9 cellular contexts compared by ENCODE assay signal in the genomic region with DNA sequence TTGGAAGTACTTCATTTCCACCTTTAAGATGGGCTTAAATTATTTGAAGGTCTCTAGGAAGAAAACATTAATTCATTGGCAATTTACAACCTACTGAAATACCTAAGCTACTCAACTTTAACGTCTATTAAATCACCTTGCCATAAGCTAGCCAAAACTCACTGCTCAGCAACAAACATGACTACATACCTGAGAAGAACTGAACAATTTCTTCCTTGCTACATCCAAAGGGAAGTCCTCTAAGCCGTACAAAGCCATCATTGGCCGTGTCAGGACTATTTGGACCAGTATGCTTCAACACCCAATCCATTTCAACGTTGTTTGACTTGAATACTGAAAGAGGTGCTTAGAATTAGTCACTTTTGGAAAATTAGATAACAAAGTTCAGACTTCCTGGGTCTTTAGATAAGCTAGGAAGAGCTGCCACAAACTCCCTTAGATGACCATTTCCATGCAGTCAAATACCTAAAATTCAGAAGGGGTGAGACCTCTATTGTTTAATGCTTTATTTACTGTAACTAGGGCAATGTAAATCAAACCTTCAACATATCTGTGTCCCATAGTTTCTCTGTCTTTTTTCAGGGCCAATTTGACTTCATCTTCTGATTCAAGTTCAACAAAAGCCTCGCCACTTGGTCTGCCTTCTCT. TPM values are rescaled to one million over a fixed set of nuclear protein-coding genes. Genes with fewer than 3 reads are reported as not detected.
A peak's percentile ranks its signal among the peaks of the same experiment; 100 is the strongest.
DNase-seq lines count a peak whose midpoint lies in the region; ATAC-seq, FAIRE-seq and TF ChIP-seq lines count a peak whose summit lies in the region.
"Had no signal": no experiment of that assay in that cellular context is flagged by ENCODE, and none has a peak within 500 bp of the region (broad histone marks: within the 10 kb centered on the region; RNA-seq: fewer than 3 reads in every experiment).

No MANE protein-coding gene starts in this region.

- 0 out of 2 replicates have a peak, but pooled peaks have one; percentile 8 for TF ChIP-seq POLR2A in K562 (conservative IDR thresholded peaks at IDR 0.05)

- no peaks in the 10 kb centered on the region for H3K27me3 Mint-ChIP-seq in stimulated activated naive CD8-positive, alpha-beta T cell treated with anti-CD3 and anti-CD28 coated beads, Interleukin-15, Interleukin-2, amounts not matched to agents 100 ng/mL and 50 ng/mL, for 24 hours

- FAIRE-seq in K562 (lab: Jason Lieb, UNC), result peak; percentile 65

- no TSS peak for BruUV-seq in K562 (replicated peaks; lab: Mats Ljungman, UMichigan)

- H3K4ac ChIP-seq in mesendoderm (ENCODE audit: low read depth, low read length), result no peak overlapping the region

- peaks cover 77% of the 10 kb centered on the region for H3K36me3 Mint-ChIP-seq in stimulated activated naive CD8-positive, alpha-beta T cell treated with anti-CD3 and anti-CD28 coated beads, Interleukin-15, Interleukin-2, amounts not matched to agents 100 ng/mL and 50 ng/mL, for 24 hours (ENCODE audit: low read depth)

- intact Hi-C loops in K562 (cut with micrococcal nuclease), result loop anchor here (5.0 kb wide), 2 partner anchors 69 to 201 kb away; partner anchors contain the start of genes RUFY1 and SQSTM1

- POLR2A ChIA-PET in K562 (lab: Yijun Ruan, JAX), result interaction anchor here (1.1 to 6.6 kb wide), 6 partner anchors 10 to 271 kb away, joined by 3 to 181 read pairs (median 5); partner anchors contain the start of gene CBY3

- H3K23ac ChIP-seq in mesendoderm (ENCODE audit: low read length), result no peak overlapping the region

- in situ Hi-C loops in K562 (cut with MboI), result no loop called here

- peak overlapping the region; percentile 86 for H3K27ac Mint-ChIP-seq in stimulated activated naive CD8-positive, alpha-beta T cell treated with anti-CD3 and anti-CD28 coated beads, Interleukin-15, Interleukin-2, amounts not matched to agents 100 ng/mL and 50 ng/mL, for 24 hours

- no peak for TF ChIP-seq CTCF in K562 (IDR thresholded peaks at IDR 0.05 in 2 of 3, conservative IDR thresholded peaks at IDR 0.05 in 1 of 3; ENCODE audit: insufficient read depth in 2 of 3, low read depth in 1 of 3, low read length in 3 of 3)

- H2BK15ac ChIP-seq in mesendoderm (replicated peaks; ENCODE audit: low read depth), result no peak overlapping the region

- H3K4me1 Mint-ChIP-seq in stimulated activated naive CD8-positive, alpha-beta T cell treated with anti-CD3 and anti-CD28 coated beads, Interleukin-15, Interleukin-2, amounts not matched to agents 100 ng/mL and 50 ng/mL, for 24 hours (ENCODE audit: low read depth), result peaks cover 79% of the 10 kb centered on the region

- peaks cover 12% of the 10 kb centered on the region for H3K79me1 ChIP-seq in mesendoderm (ENCODE audit: low read length)

- peak overlapping the region; percentile 22 for H3K56ac ChIP-seq in mesendoderm (ENCODE audit: low read length)

- no peak overlapping the region for H2AK5ac ChIP-seq in mesendoderm (ENCODE audit: low read length)

- no peak overlapping the region for H2BK5ac ChIP-seq in mesendoderm (ENCODE audit: low read length)

- TF ChIP-seq EP300 in K562 (IDR thresholded peaks at IDR 0.05; ENCODE audit: low read length), result peak; percentile 52; the same call in 1 of the 2 replicates

- peak overlapping the region; percentile 35 for H3K27ac ChIP-seq in K562 (ENCODE audit: extremely low read depth, low read depth, low read length)
- no peak overlapping the region for H3K27ac ChIP-seq in mesendoderm (ENCODE audit: low read depth, low read length)

- H3K36me3 ChIP-seq in K562 (ENCODE audit: control insufficient read depth, insufficient read depth, low read length) (peaks cover 67% of the 10 kb centered on the region), mesendoderm (ENCODE audit: control insufficient read depth, insufficient read depth, low read length) (peaks cover 23% of the 10 kb centered on the region)

- CTCF ChIA-PET in K562 (lab: Yijun Ruan, JAX; ENCODE audit: low intra/inter-chr PET ratio), result interaction anchor here (0.6 kb wide), 1 partner anchor 60 kb away, joined by 3 read pairs; no protein-coding TSS in a partner anchor

- no peak overlapping the region for H3K18ac ChIP-seq in mesendoderm (ENCODE audit: low read length)

- H3K4me3 ChIP-seq in K562, result peak overlapping the region; percentile 95
- H3K4me3 ChIP-seq in mesendoderm (ENCODE audit: low read length), result peak overlapping the region; percentile 63

- no peak overlapping the region for H2AFZ ChIP-seq in K562 (ENCODE audit: low read depth, low read length)

- H3K4me2 ChIP-seq in K562 (ENCODE audit: insufficient read depth, low read length) (peak overlapping the region; percentile 85), mesendoderm (ENCODE audit: low read length) (peak overlapping the region; percentile 98)

- TF ChIP-seq RAD21 in K562 (CRISPR knock-in tag; conservative IDR thresholded peaks at IDR 0.05 in 1 of 2, IDR thresholded peaks at IDR 0.05 in 1 of 2), result no peak

- no peak overlapping the region for H4K8ac ChIP-seq in mesendoderm (ENCODE audit: low read depth, low read length)

- H3K4me1 ChIP-seq in K562 (replicated peaks in 1 of 2; ENCODE audit: control insufficient read depth in 2 of 2, insufficient read depth in 2 of 2, low read length in 2 of 2) (peaks cover 22 to 48% of the 10 kb centered on the region in 2 experiments), mesendoderm (ENCODE audit: control insufficient read depth, low read depth, low read length) (peaks cover 8% of the 10 kb centered on the region)

- peak overlapping the region in 1 of 2 experiments; percentile 62; a peak in 3 of 4 replicates for H3K9ac ChIP-seq in K562 (ENCODE audit: insufficient read depth in 1 of 2, low read depth in 2 of 2, low read length in 2 of 2)
- peak overlapping the region; percentile 77 for H3K9ac ChIP-seq in mesendoderm (ENCODE audit: low read length)

- no peaks in the 10 kb centered on the region for H3K9me1 ChIP-seq in K562 (ENCODE audit: control insufficient read depth, insufficient read depth, low read length)

- H3K27me3 ChIP-seq in K562 (ENCODE audit: control insufficient read depth in 2 of 2, insufficient read depth in 2 of 2, low read length in 2 of 2) (no peaks in the 10 kb centered on the region), mesendoderm (ENCODE audit: insufficient read depth, low read length, poor library complexity) (no peaks in the 10 kb centered on the region)

- no peaks in the 10 kb centered on the region for H3K9me3 Mint-ChIP-seq in stimulated activated naive CD8-positive, alpha-beta T cell treated with anti-CD3 and anti-CD28 coated beads, Interleukin-15, Interleukin-2, amounts not matched to agents 100 ng/mL and 50 ng/mL, for 24 hours

- DNase-seq in stimulated activated naive CD8-positive, alpha-beta T cell treated with anti-CD3 and anti-CD28 coated beads, Interleukin-15, Interleukin-2, amounts not matched to agents 100 U/mL and 50 U/mL, for 24 hours, result no peak
- DNase-seq in K562 (ENCODE audit: extremely low read depth in 1 of 4, low spot score in 3 of 4) (peak in 1 of 4 experiments; percentile 64), mesendoderm (peak; percentile 45), NCI-H2227 (lab: John Stamatoyannopoulos, UW; ENCODE audit: unreplicated experiment) (no peak), HPDE6-E6E7 (ENCODE audit: extremely low spot score) (no peak)
- DNase-seq: NCI-H2107 had no signal

- no peak for ATAC-seq in stimulated activated naive CD8-positive, alpha-beta T cell treated with anti-CD3 and anti-CD28 coated beads, Interleukin-15, Interleukin-2, amounts not matched to agents 100 U/mL and 50 U/mL, for 24 hours
- ATAC-seq in K562 (peak; percentile 1; the same call in 2 of the 3 replicates), GM21825 (IDR thresholded peaks at IDR 0.05; ENCODE audit: unreplicated experiment) (no peak), GM21619 (IDR thresholded peaks at IDR 0.05; ENCODE audit: unreplicated experiment) (no peak)

- H3K9me3 ChIP-seq in K562 (replicated peaks; ENCODE audit: control insufficient read depth, insufficient read depth, low read depth, low read length), result no peaks in the 10 kb centered on the region

- H4K20me1 ChIP-seq in K562 (replicated peaks; ENCODE audit: control insufficient read depth, insufficient read depth, low read length), result peaks cover 62% of the 10 kb centered on the region

- H2BK120ac ChIP-seq in mesendoderm (ENCODE audit: low read depth, low read length), result no peak overlapping the region

- H4K5ac ChIP-seq in mesendoderm (ENCODE audit: low read length), result no peak overlapping the region

- peak overlapping the region; percentile 98 for H3K4me3 Mint-ChIP-seq in stimulated activated naive CD8-positive, alpha-beta T cell treated with anti-CD3 and anti-CD28 coated beads, Interleukin-15, Interleukin-2, amounts not matched to agents 100 ng/mL and 50 ng/mL, for 24 hours

- WGBS in K562 (ENCODE audit: insufficient coverage, low coverage, missing lambda C conversion rate), result 2% methylated on average over 5 of the region's 5 CpGs
- no CpG with 5 or more reads among the region's 5 CpGs for WGBS in mesendoderm (ENCODE audit: extremely low coverage, insufficient coverage, low lambda C conversion rate)

- H3K79me2 ChIP-seq in K562 (ENCODE audit: control insufficient read depth, insufficient read depth, low read length) (peaks cover 87% of the 10 kb centered on the region), mesendoderm (ENCODE audit: control insufficient read depth, insufficient read depth, low read length) (peaks cover 54% of the 10 kb centered on the region)

RNA-seq across cellular contexts. Expression of gene HNRNPH1, which starts 2.6 kb away (rescaled TPM):
- total RNA-seq in K562 (2011; cell fraction: chromatin; rRNA removed; ENCODE audit: low replicate concordance), result 1,523 and 3,571 TPM in 2 replicates
- total RNA-seq in K562 (2011; cell fraction: nucleolus; rRNA removed), result 1,055 and 1,232 TPM in 2 replicates
- 1,271 and 1,326 TPM in 2 replicates for total RNA-seq in K562 (2011; cell fraction: nucleoplasm; rRNA removed)
- total RNA-seq in K562 (2014; rRNA removed) (570 and 600 TPM in 2 replicates), K562 (2014; rRNA removed; fragmentation: Illumina TruSeq; extraction: Trizol) (611 and 618 TPM in 2 replicates), K562 (2015; rRNA removed; fragmentation: Illumina TruSeq; extraction: Trizol) (613 and 656 TPM in 2 replicates), K562 (2021) (544 and 561 TPM in 2 replicates)
- polyA plus RNA-seq in K562 (2011; rRNA removed) (418 and 441 TPM in 2 replicates), K562 (2014; fragmentation: Illumina TruSeq; extraction: Trizol) (445 and 534 TPM in 2 replicates), K562 (2014; fragmentation: Nextera tagmentation; extraction: Ambion mirVana) (100 to 1,000 TPM; 103 to 128 TPM), K562 (2014; rRNA removed) (574 and 644 TPM in 2 replicates)
- polyA plus RNA-seq in K562 (2011; cell fraction: cytosol; rRNA removed), result 97.0 and 189 TPM in 2 replicates
- polyA plus RNA-seq in K562 (2011; cell fraction: nucleus; rRNA removed), result 1,217 and 1,257 TPM in 2 replicates
- 259 and 470 TPM in 2 replicates for polyA plus RNA-seq in K562 (2012)
- polyA minus RNA-seq in K562 (2011; rRNA and poly(A)+ RNA removed), result 902 and 960 TPM in 2 replicates
- 599 and 712 TPM in 2 replicates for polyA minus RNA-seq in K562 (2011; cell fraction: cytosol; rRNA and poly(A)+ RNA removed)
- 1,471 and 2,216 TPM in 2 replicates for polyA minus RNA-seq in K562 (2011; cell fraction: nucleus; rRNA and poly(A)+ RNA removed)
- 521 TPM for polyA plus RNA-seq in mesendoderm (2013, experiment 1 of 2)
- 495 TPM for polyA plus RNA-seq in mesendoderm (2013, experiment 2 of 2)
